1 cellular context compared by ENCODE assay signal in genomic region chr1:200908158-200908868, GRCh38.
TF ChIP-seq lines count a peak whose summit lies in the region.

No MANE protein-coding gene starts in this region.

TF ChIP-seq in K562, 482 proteins besides CTCF, POLR2A, EP300 and RAD21 (continued from another document):
- TF ChIP-seq NFIX (CRISPR knock-in tag; IDR thresholded peaks at IDR 0.05; ENCODE audit: low read depth), result no peak
